Comparison of ENCODE assay signal across 16 cellular contexts in the genomic region with DNA sequence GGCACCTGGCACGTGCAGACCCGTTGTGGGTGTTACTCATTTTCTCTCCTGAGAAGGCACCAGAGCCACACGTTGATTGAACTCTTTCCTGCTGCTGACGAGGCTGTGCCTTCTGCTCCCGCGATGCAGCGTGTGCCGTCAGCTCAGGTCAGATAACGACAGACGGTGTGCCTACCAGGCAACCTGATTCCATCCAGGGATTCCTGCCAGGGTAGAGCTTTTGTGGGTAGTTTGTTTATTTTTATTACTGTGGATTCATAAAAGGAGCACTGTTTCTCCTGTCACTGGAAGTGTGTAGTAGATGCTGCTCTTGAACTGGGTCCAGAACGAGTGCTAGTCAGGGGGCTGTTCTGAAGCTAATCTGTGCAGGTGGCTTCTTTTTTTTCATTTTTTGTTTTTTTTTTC. TPM values are rescaled to one million over a fixed set of nuclear protein-coding genes. Genes with fewer than 3 reads are reported as not detected.
DNase-seq lines count a peak whose midpoint lies in the region; TF ChIP-seq lines count a peak whose summit lies in the region.
"Had no signal": no experiment of that assay in that cellular context is flagged by ENCODE, and none has a peak within 500 bp of the region (broad histone marks: within the 10 kb centered on the region; RNA-seq: fewer than 3 reads in every experiment).

No MANE protein-coding gene starts in this region.

- no TSS peak for BruUV-seq in PC-9 (replicated peaks; lab: Mats Ljungman, UMichigan)

- in situ Hi-C loops in GM13976 (cut with MboI; ENCODE audit: low sequenced_read_pairs, unreplicated experiment): no loop called here

- DNase-seq in activated naive CD4-positive, alpha-beta T cell treated with anti-CD3 and anti-CD28 coated beads, Interleukin-2, amount 50 U/mL, for 16 hours: peak; percentile 39
- DNase-seq in activated naive CD4-positive, alpha-beta T cell (lab: John Stamatoyannopoulos, UW): no peak
- DNase-seq in NCI-H128 (lab: John Stamatoyannopoulos, UW; ENCODE audit: unreplicated experiment) (peak; percentile 67), PC-9 (no peak), KG1 (lab: John Stamatoyannopoulos, UW) (no peak), GM13976 (ENCODE audit: low spot score) (no peak)
- DNase-seq: DMS53; effector memory CD4-positive, alpha-beta T cell; foreskin melanocyte; Kasumi-1; NCI-H526; SHP77; trophoblast cell had no signal

- POLR2A ChIA-PET in PC-9 (lab: Charles Lee; ENCODE audit: unreplicated experiment): no interaction called here

- H3K4me3 Mint-ChIP-seq in stimulated activated naive CD8-positive, alpha-beta T cell treated with anti-CD3 and anti-CD28 coated beads, Interleukin-15, Interleukin-2, amounts not matched to agents 100 ng/mL and 50 ng/mL, for 24 hours: no peak overlapping the region

- no peaks in the 10 kb centered on the region for H3K27me3 ChIP-seq in PC-9 (ENCODE audit: insufficient read depth, low read depth)

- H3K27ac Mint-ChIP-seq in stimulated activated naive CD8-positive, alpha-beta T cell treated with anti-CD3 and anti-CD28 coated beads, Interleukin-15, Interleukin-2, amounts not matched to agents 100 ng/mL and 50 ng/mL, for 24 hours: peak overlapping the region; percentile 59

- CTCF ChIA-PET in PC-9 (lab: Charles Lee): no interaction called here

- H3K27ac ChIP-seq in VCaP (peak overlapping the region; percentile 71), PC-9 (no peak overlapping the region)

- H3K9me2 ChIP-seq in PC-9 (ENCODE audit: insufficient read depth): no peaks in the 10 kb centered on the region

- H3F3A ChIP-seq in PC-9 (ENCODE audit: insufficient read depth, low read depth): no peaks in the 10 kb centered on the region

- H2AFZ ChIP-seq in PC-9: no peak overlapping the region

- intact Hi-C loops in PC-9 (cut with micrococcal nuclease; ENCODE audit: unreplicated experiment): no loop called here

- H3K36me3 Mint-ChIP-seq in stimulated activated naive CD8-positive, alpha-beta T cell treated with anti-CD3 and anti-CD28 coated beads, Interleukin-15, Interleukin-2, amounts not matched to agents 100 ng/mL and 50 ng/mL, for 24 hours (ENCODE audit: low read depth): peaks cover 60% of the 10 kb centered on the region

- no peaks in the 10 kb centered on the region for H3K79me2 ChIP-seq in PC-9 (ENCODE audit: low read depth)

- no peaks in the 10 kb centered on the region for H3K4me1 ChIP-seq in PC-9 (replicated peaks; ENCODE audit: insufficient read depth)

- no peak overlapping the region for H3K4me2 ChIP-seq in PC-9

- peaks cover 26% of the 10 kb centered on the region for H4K20me1 ChIP-seq in PC-9 (ENCODE audit: insufficient read depth)

- no peaks in the 10 kb centered on the region for H3K27me3 Mint-ChIP-seq in stimulated activated naive CD8-positive, alpha-beta T cell treated with anti-CD3 and anti-CD28 coated beads, Interleukin-15, Interleukin-2, amounts not matched to agents 100 ng/mL and 50 ng/mL, for 24 hours

- H3K36me3 ChIP-seq in PC-9 (ENCODE audit: low read depth): peaks cover 16% of the 10 kb centered on the region; the same call in 1 of the 2 replicates

- no peaks in the 10 kb centered on the region for H3K9me3 ChIP-seq in PC-9 (ENCODE audit: insufficient read depth, low read depth)

- peaks cover 25% of the 10 kb centered on the region for H3K4me1 Mint-ChIP-seq in stimulated activated naive CD8-positive, alpha-beta T cell treated with anti-CD3 and anti-CD28 coated beads, Interleukin-15, Interleukin-2, amounts not matched to agents 100 ng/mL and 50 ng/mL, for 24 hours (ENCODE audit: low read depth)

- TF ChIP-seq CTCF in VCaP (conservative IDR thresholded peaks at IDR 0.05): no peak
- TF ChIP-seq CTCF in PC-9 (conservative IDR thresholded peaks at IDR 0.05): no peak
- no peak for TF ChIP-seq CTCF in GM13976 (IDR thresholded peaks at IDR 0.05; ENCODE audit: borderline replicate concordance, control extremely low read depth, extremely low read depth, insufficient read depth, missing control alignments)

- H3K9me3 Mint-ChIP-seq in stimulated activated naive CD8-positive, alpha-beta T cell treated with anti-CD3 and anti-CD28 coated beads, Interleukin-15, Interleukin-2, amounts not matched to agents 100 ng/mL and 50 ng/mL, for 24 hours: no peaks in the 10 kb centered on the region

- H3K4me3 ChIP-seq in PC-9: no peak overlapping the region
- H3K4me3 ChIP-seq: GM12878 had no signal

RNA-seq across cellular contexts. Expression of gene PRPF6, which starts 20.7 kb away (rescaled TPM):
- 103 and 111 TPM in 2 replicates for total RNA-seq in PC-9 (2021)

RNA-seq across cellular contexts. Expression of gene SAMD10, which starts 22.2 kb away (rescaled TPM):
- total RNA-seq in PC-9 (2021): 14.4 and 18.7 TPM in 2 replicates

RNA-seq across cellular contexts. Expression of gene ZNF512B, which starts 31.9 kb away (rescaled TPM):
- total RNA-seq in PC-9 (2021): 24.3 and 28.1 TPM in 2 replicates

RNA-seq across cellular contexts. Expression of gene C20orf204, which starts 34.4 kb away (rescaled TPM):
- total RNA-seq in PC-9 (2021): 3.8 and 6.4 TPM in 2 replicates

RNA-seq across cellular contexts. Expression of gene UCKL1, which starts 45.4 kb away (rescaled TPM):
- 51.7 and 55.1 TPM in 2 replicates for total RNA-seq in PC-9 (2021)

Comparison
In these comparisons a context has a peak if more than half of its experiments do, and no peak if none do; other contexts are left out.
1. DNase-seq: peak in activated naive CD4-positive, alpha-beta T cell treated with anti-CD3 and anti-CD28 coated beads, Interleukin-2, amount 50 U/mL, for 16 hours (single experiment) and NCI-H128 (single experiment); none in activated naive CD4-positive, alpha-beta T cell (0 of 4), PC-9 (0 of 2), KG1 (single experiment) and GM13976 (single experiment).